ENCODE assay signal across 24 cellular contexts in the genomic region with DNA sequence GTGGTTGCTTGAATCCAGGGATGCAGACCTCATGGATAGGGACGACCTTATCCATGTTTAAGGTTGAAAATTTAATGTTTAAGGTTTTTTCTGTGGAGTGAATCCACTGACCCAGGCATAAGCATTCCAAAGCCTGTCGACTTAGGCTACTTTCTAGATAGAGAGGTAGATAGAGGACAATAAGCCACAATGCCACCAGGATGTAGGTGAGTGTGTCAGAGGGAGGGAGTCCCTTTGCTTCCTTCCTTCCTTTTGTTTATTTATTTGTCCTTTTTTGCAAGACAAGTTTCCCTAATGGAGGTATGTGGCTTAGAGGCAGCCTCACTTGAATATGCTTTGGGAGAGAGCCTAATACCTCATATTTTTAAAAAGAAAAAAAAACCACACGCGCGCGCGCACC.
DNase-seq lines count a peak whose midpoint lies in the region; ATAC-seq and TF ChIP-seq lines count a peak whose summit lies in the region.
"Had no signal": no experiment of that assay in that cellular context is flagged by ENCODE, and none has a peak within 500 bp of the region (broad histone marks: within the 10 kb centered on the region; RNA-seq: fewer than 3 reads in every experiment).

No MANE protein-coding gene starts in this region.

- H3K27me3 ChIP-seq in breast epithelium = no peaks in the 10 kb centered on the region
- no peaks in the 10 kb centered on the region for H3K27me3 ChIP-seq in endodermal cell (ENCODE audit: control insufficient read depth, insufficient read depth, low read length, poor library complexity, severe bottlenecking)
- no peaks in the 10 kb centered on the region for H3K27me3 ChIP-seq in Peyer's patch
- H3K27me3 ChIP-seq: BE2C had no signal

- POLR2A ChIA-PET in MCF 10A (lab: Yijun Ruan, JAX) = no interaction called here

- no TSS peak for BruUV-seq in MCF 10A (replicated peaks; lab: Mats Ljungman, UMichigan)

- CTCF ChIA-PET in MCF 10A (lab: Yijun Ruan, JAX) = no interaction called here

- no peak overlapping the region for H3K27ac Mint-ChIP-seq in MCF 10A (ENCODE audit: low read depth, unreplicated experiment)
- H3K27ac Mint-ChIP-seq in endodermal cell = no peak overlapping the region
- H3K27ac Mint-ChIP-seq: CD14-positive monocyte; CD8-positive, alpha-beta memory T cell; HFFc6 had no signal

- H3K4me1 Mint-ChIP-seq in MCF 10A (ENCODE audit: insufficient read depth, unreplicated experiment) (peaks cover 6% of the 10 kb centered on the region), endodermal cell (peaks cover 13% of the 10 kb centered on the region)
- H3K4me1 Mint-ChIP-seq: CD14-positive monocyte; CD8-positive, alpha-beta memory T cell had no signal

- no peaks in the 10 kb centered on the region for H3K9me3 ChIP-seq in breast epithelium
- H3K9me3 ChIP-seq in endodermal cell (ENCODE audit: control insufficient read depth, low read length) = no peaks in the 10 kb centered on the region
- no peaks in the 10 kb centered on the region for H3K9me3 ChIP-seq in Peyer's patch
- H3K9me3 ChIP-seq: BE2C, HAP-1 had no signal

- H3K36me3 Mint-ChIP-seq in MCF 10A (ENCODE audit: insufficient read depth, unreplicated experiment) = no peaks in the 10 kb centered on the region
- H3K36me3 Mint-ChIP-seq in endodermal cell (ENCODE audit: low read depth) = no peaks in the 10 kb centered on the region
- H3K36me3 Mint-ChIP-seq: CD14-positive monocyte; CD8-positive, alpha-beta memory T cell had no signal

- H3K36me3 ChIP-seq in breast epithelium (no peaks in the 10 kb centered on the region), endodermal cell (ENCODE audit: control insufficient read depth, insufficient read depth, low read length) (no peaks in the 10 kb centered on the region), Peyer's patch (no peaks in the 10 kb centered on the region)
- H3K36me3 ChIP-seq: BE2C, HAP-1 had no signal

- H3K9me3 Mint-ChIP-seq in MCF 10A (ENCODE audit: unreplicated experiment) (peaks cover 6% of the 10 kb centered on the region), endodermal cell (no peaks in the 10 kb centered on the region)
- H3K9me3 Mint-ChIP-seq: HFFc6 had no signal

- H3K4me1 ChIP-seq in breast epithelium = no peaks in the 10 kb centered on the region
- no peaks in the 10 kb centered on the region for H3K4me1 ChIP-seq in endodermal cell (ENCODE audit: control insufficient read depth, insufficient read depth, low read length)
- no peaks in the 10 kb centered on the region for H3K4me1 ChIP-seq in Peyer's patch
- H3K4me1 ChIP-seq: BE2C, HAP-1 had no signal

- DNase-seq in breast epithelium (ENCODE audit: low spot score in 2 of 2) = no peak
- no peak for DNase-seq in MCF 10A (ENCODE audit: unreplicated experiment)
- peak; percentile 52 for DNase-seq in endodermal cell
- peak; percentile 17 for DNase-seq in iPS-NIHi11 (ENCODE audit: low spot score)
- DNase-seq in mesenteric fat pad (ENCODE audit: low spot score) = no peak
- no peak for DNase-seq in Peyer's patch
- DNase-seq: 8988T; ACHN; BE2C; CD8-positive, alpha-beta memory T cell; DMS 273 treated with DMSO at 0.1 percent for 48 hours; GF-D8; HFFc6; KG1; NCI-H1048; NCI-H1436 treated with DMSO at 0.1 percent for 48 hours; NCI-H187 treated with DMSO at 0.1 percent for 48 hours; NCI-H2107; NCI-H526; SHP77 treated with DMSO at 0.1 percent for 48 hours had no signal

- no peak for TF ChIP-seq POLR2A in breast epithelium (IDR thresholded peaks at IDR 0.05)
- TF ChIP-seq POLR2A in Peyer's patch (IDR thresholded peaks at IDR 0.05) = no peak

- no peak for TF ChIP-seq CTCF in breast epithelium (IDR thresholded peaks at IDR 0.05)
- no peak for TF ChIP-seq CTCF in MCF 10A (IDR thresholded peaks at IDR 0.05; ENCODE audit: unreplicated experiment)
- TF ChIP-seq CTCF in endodermal cell (conservative IDR thresholded peaks at IDR 0.05) = no peak
- no peak for TF ChIP-seq CTCF in Peyer's patch (IDR thresholded peaks at IDR 0.05)

- intact Hi-C loops in breast epithelium (cut with DNase I; ENCODE audit: low total_unique reads) (no loop called here), MCF 10A (cut with micrococcal nuclease) (no loop called here)

- H3K27ac ChIP-seq in breast epithelium = no peak overlapping the region
- no peak overlapping the region for H3K27ac ChIP-seq in endodermal cell (ENCODE audit: low read depth, low read length)
- H3K27ac ChIP-seq in Peyer's patch = no peak overlapping the region

- ATAC-seq in HG02678 (IDR thresholded peaks at IDR 0.05; ENCODE audit: unreplicated experiment) = no peak
- ATAC-seq: Panc1 had no signal

- no peak overlapping the region for H3K9ac ChIP-seq in endodermal cell (ENCODE audit: extremely low read depth, low read length, poor library complexity, severe bottlenecking)

- H3K4me3 ChIP-seq in breast epithelium (peak overlapping the region in 2 of 3 donors; percentile 35 to 57), endodermal cell (ENCODE audit: low read length) (no peak overlapping the region), Peyer's patch (no peak overlapping the region)
- H3K4me3 ChIP-seq: HAP-1 had no signal

- H3K4me3 Mint-ChIP-seq in MCF 10A (ENCODE audit: unreplicated experiment) = no peak overlapping the region
- peak overlapping the region; percentile 23 for H3K4me3 Mint-ChIP-seq in endodermal cell
- H3K4me3 Mint-ChIP-seq: CD14-positive monocyte; CD8-positive, alpha-beta memory T cell; HFFc6 had no signal

- H3K27me3 Mint-ChIP-seq in MCF 10A (ENCODE audit: insufficient read depth, unreplicated experiment) = no peaks in the 10 kb centered on the region
- peaks cover 25% of the 10 kb centered on the region for H3K27me3 Mint-ChIP-seq in endodermal cell (ENCODE audit: insufficient read depth)

- WGBS in endodermal cell (ENCODE audit: insufficient coverage in 1 of 2, insufficient read length in 1 of 2), 2 experiments = 37 to 62% methylated on average over 2 of the region's 7 CpGs

Comparison
In these comparisons a context has a peak if more than half of its experiments do, and no peak if none do; other contexts are left out.
1. DNase-seq: peak in endodermal cell (single experiment) and iPS-NIHi11 (single experiment); none in breast epithelium (0 of 2), MCF 10A (single experiment), mesenteric fat pad (single experiment) and Peyer's patch (0 of 3).
2. H3K4me3 ChIP-seq: peak in breast epithelium (2 of 3); none in endodermal cell (single experiment) and Peyer's patch (0 of 4).